ENCODE assay signal across 11 cellular contexts in genomic region chr15:64455951-64456350, GRCh38. TPM values are rescaled to one million over a fixed set of nuclear protein-coding genes. Genes with fewer than 3 reads are reported as not detected.
DNase-seq lines count a peak whose midpoint lies in the region; ATAC-seq, FAIRE-seq and TF ChIP-seq lines count a peak whose summit lies in the region.
"Had no signal": no experiment of that assay in that cellular context is flagged by ENCODE, and none has a peak within 500 bp of the region (broad histone marks: within the 10 kb centered on the region; RNA-seq: fewer than 3 reads in every experiment).

No MANE protein-coding gene starts in this region.

- peak overlapping the region; percentile 53 for H3K4me2 ChIP-seq in hepatocyte

- peak overlapping the region; percentile 40 to 52 for H3K4me3 Mint-ChIP-seq in activated T-cell treated with anti-CD3 and anti-CD28 coated beads, Interleukin-2, amount 50 U/mL, for 72 hours

- intact Hi-C loops in kidney (cut with DNase I): no loop called here

- peak overlapping the region; percentile 71 for H3K27ac ChIP-seq in hepatocyte
- H3K27ac ChIP-seq in stomach smooth muscle (ENCODE audit: low read length): peak overlapping the region; percentile 62
- no peak overlapping the region for H3K27ac ChIP-seq in small intestine (ENCODE audit: low read depth in 1 of 2, low read length in 1 of 2)
- no peak overlapping the region for H3K27ac ChIP-seq in SJCRH30
- H3K27ac ChIP-seq in kidney (ENCODE audit: low read depth in 2 of 2, low read length in 2 of 2): no peak overlapping the region

- H3K9ac ChIP-seq in stomach smooth muscle (ENCODE audit: low read length in 2 of 2) (peak overlapping the region in 1 of 2 donors; percentile 21), kidney (ENCODE audit: low read length in 2 of 2) (no peak overlapping the region)

- H3K27ac Mint-ChIP-seq in activated T-cell treated with anti-CD3 and anti-CD28 coated beads, Interleukin-2, amount 50 U/mL, for 72 hours: peak overlapping the region; percentile 43

- H2AFZ ChIP-seq in hepatocyte: no peak overlapping the region

- no peaks in the 10 kb centered on the region for H3K79me2 ChIP-seq in hepatocyte

- H3K27me3 ChIP-seq in hepatocyte (no peaks in the 10 kb centered on the region), stomach smooth muscle (ENCODE audit: control insufficient read depth in 1 of 2, insufficient read depth in 2 of 2, low read length in 2 of 2) (no peaks in the 10 kb centered on the region), small intestine (ENCODE audit: control insufficient read depth in 2 of 2, insufficient read depth in 2 of 2, low read length in 2 of 2) (no peaks in the 10 kb centered on the region), SJCRH30 (no peaks in the 10 kb centered on the region)
- H3K27me3 ChIP-seq: tibial nerve had no signal

- no peaks in the 10 kb centered on the region for H3K36me3 ChIP-seq in hepatocyte (replicated peaks; ENCODE audit: insufficient read depth, low read depth)
- H3K36me3 ChIP-seq in stomach smooth muscle (ENCODE audit: control insufficient read depth in 2 of 2, insufficient read depth in 2 of 2, low read length in 2 of 2): no peaks in the 10 kb centered on the region
- H3K36me3 ChIP-seq in small intestine (ENCODE audit: control insufficient read depth in 2 of 2, insufficient read depth in 2 of 2, low read length in 2 of 2): peaks cover 0 to 5% of the 10 kb centered on the region in 2 donors
- H3K36me3 ChIP-seq in SJCRH30: 0 out of 2 replicates have a peak, but pooled peaks cover 7% of the 10 kb centered on the region
- H3K36me3 ChIP-seq in kidney (ENCODE audit: control insufficient read depth in 1 of 2, insufficient read depth in 2 of 2, low read length in 2 of 2): peaks cover 0 to 10% of the 10 kb centered on the region in 2 donors

- no peak for DNase-seq in activated T-cell treated with anti-CD3 and anti-CD28 coated beads, Interleukin-2, amount 50 U/mL, for 72 hours
- DNase-seq in activated T-cell treated with anti-CD3 and anti-CD28 coated beads, Interleukin-2, amount 50 U/mL, for 1 hour: no peak
- DNase-seq in SKM-1 treated with dmso at 0.1 percent for 144 hours (lab: John Stamatoyannopoulos, UW; ENCODE audit: unreplicated experiment) (peak; percentile 68), hepatocyte (ENCODE audit: low spot score) (no peak), small intestine (no peak), SJCRH30 (no peak), kidney (no peak)
- DNase-seq: NCI-H2081 treated with DMSO at 0.1 percent for 48 hours, T-helper 2 cell had no signal

- H4K20me1 ChIP-seq in hepatocyte (ENCODE audit: insufficient read depth, poor library complexity, severe bottlenecking): no peaks in the 10 kb centered on the region

- WGBS in hepatocyte (ENCODE audit: low lambda C conversion rate, missing lambda C conversion rate): 71% methylated on average over 3 of the region's 3 CpGs
- WGBS in small intestine, 3 donors: 61 to 97% (median 85%) methylated on average over 3 of the region's 3 CpGs

- H3K9me3 Mint-ChIP-seq in activated T-cell treated with anti-CD3 and anti-CD28 coated beads, Interleukin-2, amount 50 U/mL, for 72 hours: no peaks in the 10 kb centered on the region

- peaks cover 0 to under 1% of the 10 kb centered on the region in 2 donors for H3K36me3 Mint-ChIP-seq in activated T-cell treated with anti-CD3 and anti-CD28 coated beads, Interleukin-2, amount 50 U/mL, for 72 hours (ENCODE audit: insufficient read depth in 2 of 2)

- H3K4me3 ChIP-seq in hepatocyte (no peak overlapping the region), stomach smooth muscle (ENCODE audit: low read length in 2 of 2) (no peak overlapping the region), small intestine (ENCODE audit: low read depth in 1 of 2, low read length in 2 of 2) (no peak overlapping the region), SJCRH30 (no peak overlapping the region), kidney (ENCODE audit: low read length in 2 of 2) (no peak overlapping the region)
- H3K4me3 ChIP-seq: tibial nerve had no signal

- H3K9me3 ChIP-seq in hepatocyte (ENCODE audit: low read depth): no peaks in the 10 kb centered on the region
- no peaks in the 10 kb centered on the region for H3K9me3 ChIP-seq in stomach smooth muscle (ENCODE audit: control insufficient read depth in 2 of 2, low read length in 2 of 2)
- no peaks in the 10 kb centered on the region for H3K9me3 ChIP-seq in small intestine (ENCODE audit: control insufficient read depth, low read depth)
- no peaks in the 10 kb centered on the region for H3K9me3 ChIP-seq in SJCRH30 (replicated peaks)
- H3K9me3 ChIP-seq in kidney (ENCODE audit: control insufficient read depth in 1 of 2, low read length in 2 of 2): no peaks in the 10 kb centered on the region
- H3K9me3 ChIP-seq: tibial nerve had no signal

- no peaks in the 10 kb centered on the region for H3K9me2 ChIP-seq in hepatocyte (replicated peaks; ENCODE audit: insufficient read depth)

- no peak for ATAC-seq in activated T-cell treated with anti-CD3 and anti-CD28 coated beads, Interleukin-2, amount 50 U/mL, for 72 hours (replicated peaks in 1 of 2)

- no peak for FAIRE-seq in small intestine (lab: Jason Lieb, UNC)
- no peak for FAIRE-seq in kidney (lab: Jason Lieb, UNC)

- H3K4me1 ChIP-seq in hepatocyte (ENCODE audit: insufficient read depth) (peaks cover 41% of the 10 kb centered on the region), stomach smooth muscle (ENCODE audit: control insufficient read depth, insufficient read depth, low read length) (peaks cover 26% of the 10 kb centered on the region), small intestine (ENCODE audit: control insufficient read depth in 2 of 2, insufficient read depth in 1 of 2, low read depth in 1 of 2, low read length in 1 of 2) (peaks cover 0 to 2% of the 10 kb centered on the region in 2 donors), SJCRH30 (peaks cover 8% of the 10 kb centered on the region; the same call in 1 of the 2 replicates), kidney (ENCODE audit: control insufficient read depth in 1 of 2, insufficient read depth in 1 of 2, low read depth in 1 of 2, low read length in 2 of 2) (peaks cover 0 to 8% of the 10 kb centered on the region in 2 donors)

- no peak for TF ChIP-seq CTCF in hepatocyte (IDR thresholded peaks at IDR 0.05; ENCODE audit: poor library complexity)
- TF ChIP-seq CTCF in kidney (IDR thresholded peaks at IDR 0.05; ENCODE audit: borderline replicate concordance, extremely low read depth, insufficient read depth): no peak

- no peaks in the 10 kb centered on the region for H3K27me3 Mint-ChIP-seq in activated T-cell treated with anti-CD3 and anti-CD28 coated beads, Interleukin-2, amount 50 U/mL, for 72 hours (ENCODE audit: low read depth)

- H3K4me1 Mint-ChIP-seq in activated T-cell treated with anti-CD3 and anti-CD28 coated beads, Interleukin-2, amount 50 U/mL, for 72 hours (ENCODE audit: low read depth): peaks cover 51% of the 10 kb centered on the region

RNA-seq across cellular contexts. Expression of gene ZNF609, which starts 4.4 kb away (rescaled TPM):
- total RNA-seq in activated T-cell treated with anti-CD3 and anti-CD28 coated beads, Interleukin-2, amount 50 U/mL, for 72 hours: 10 to 100 TPM; 43.9 to 52.6 TPM
- total RNA-seq in hepatocyte: 21.3 and 23.0 TPM in 2 replicates
- 12.5 and 14.3 TPM in 2 replicates for polyA plus RNA-seq in hepatocyte
- polyA plus RNA-seq in small intestine: 1 to 10 TPM; 6.8 to 9.8 (median 6.9) TPM
- total RNA-seq in SJCRH30 (2014; rRNA removed; shearing (Covaris generic)): 27.4 and 28.6 TPM in 2 replicates
- 37.2 TPM for total RNA-seq in kidney
- 3.1 TPM for polyA plus RNA-seq in kidney (ENCODE audit: insufficient read depth, low read depth, low replicate concordance)

Comparison
In these comparisons a context has a peak if more than half of its experiments do, and no peak if none do; other contexts are left out.
1. H3K27ac ChIP-seq: peak in hepatocyte (single experiment) and stomach smooth muscle (single experiment); none in small intestine (0 of 2), SJCRH30 (single experiment) and kidney (0 of 2).